In genomic region chr9:70761139-70761538, GRCh38 we compare ENCODE assay signal across 10 cellular contexts.
"Had no signal": no experiment of that assay in that cellular context is flagged by ENCODE, and none has a peak within 500 bp of the region (broad histone marks: within the 10 kb centered on the region; RNA-seq: fewer than 3 reads in every experiment).

No MANE protein-coding gene starts in this region.

- H3K4me3 ChIP-seq: upper lobe of right lung had no signal

- H3K27ac ChIP-seq: upper lobe of right lung had no signal

- H3K9me3 ChIP-seq: upper lobe of right lung had no signal

- DNase-seq: activated CD4-positive, alpha-beta memory T cell treated with anti-CD3 and anti-CD28 coated beads, Interleukin-2, amount 10 ng/mL, durations not matched to agents 7 days and 5 days; activated CD4-positive, alpha-beta T cell treated with anti-CD3 and anti-CD28 coated beads for 36 hours; activated CD8-positive, alpha-beta memory T cell treated with anti-CD3 and anti-CD28 coated beads, Interleukin-2, amount 50 U/mL, for 48 hours; activated naive CD4-positive, alpha-beta T cell; aorta; hippocampal formation; kidney glomerular epithelial cell; mesendoderm; stimulated activated CD4-positive, alpha-beta T cell treated with anti-CD3 and anti-CD28 coated beads, Interleukin-4, amount 100 ng/mL, for 1 hour; upper lobe of right lung had no signal

- H3K27me3 ChIP-seq: upper lobe of right lung had no signal

- H3K36me3 ChIP-seq: upper lobe of right lung had no signal
